Comparison of ENCODE assay signal across 14 cellular contexts in genomic region chr11:44885919-44886318, GRCh38.
DNase-seq lines count a peak whose midpoint lies in the region; ATAC-seq and TF ChIP-seq lines count a peak whose summit lies in the region.
"Had no signal": no experiment of that assay in that cellular context is flagged by ENCODE, and none has a peak within 500 bp of the region (broad histone marks: within the 10 kb centered on the region; RNA-seq: fewer than 3 reads in every experiment).

No MANE protein-coding gene starts in this region.

- H3K27me3 ChIP-seq in transverse colon: no peaks in the 10 kb centered on the region
- H3K27me3 ChIP-seq: BE2C had no signal

- in situ Hi-C loops in transverse colon (cut with MboI; ENCODE audit: low pct_ligation_motif_present in 1 of 4, low pct_unique_long_range_greater_than_20kb in 1 of 4, low sequenced_read_pairs in 3 of 4): loop anchor here in 2 of 4 donors (25.0 kb wide), 2 partner anchors 149 to 574 kb away; partner anchors contain the start of genes ALX4 (in 1 of the 2) and TSPAN18 (in 1 of the 2)

- ATAC-seq in WTC11 (no peak), GM18873 (IDR thresholded peaks at IDR 0.05; ENCODE audit: low FRiP score, unreplicated experiment) (no peak)

- no peaks in the 10 kb centered on the region for H3K9me3 ChIP-seq in transverse colon
- H3K9me3 ChIP-seq: BE2C had no signal

- H3K36me3 ChIP-seq in transverse colon: no peaks in the 10 kb centered on the region
- H3K36me3 ChIP-seq: BE2C had no signal

- H3K4me3 ChIP-seq in transverse colon: no peak overlapping the region

- H3K27me3 Mint-ChIP-seq in WTC11 (ENCODE audit: low read depth): no peaks in the 10 kb centered on the region
- no peaks in the 10 kb centered on the region for H3K27me3 Mint-ChIP-seq in neural crest cell (ENCODE audit: low read depth)
- H3K27me3 Mint-ChIP-seq: CD8-positive, alpha-beta memory T cell had no signal

- TF ChIP-seq EP300 in transverse colon (IDR thresholded peaks at IDR 0.05; ENCODE audit: low read depth): no peak

- H3K4me1 ChIP-seq in transverse colon: peaks cover 0 to 18% (median 11%) of the 10 kb centered on the region in 4 donors

- H3K27ac Mint-ChIP-seq in WTC11 (0 out of 2 replicates have a peak overlapping the region, but pooled peaks have one; percentile 5), neural crest cell (ENCODE audit: unreplicated experiment) (peak overlapping the region; percentile 51)

- intact Hi-C loops in transverse colon (cut with DNase I; ENCODE audit: low total_unique reads): no loop called here

- no peak for DNase-seq in WTC11 (ENCODE audit: low spot score)
- DNase-seq in left kidney (ENCODE audit: low read depth, low spot score): peak; percentile 63
- DNase-seq in neural crest cell (ENCODE audit: low read depth, low spot score): no peak
- DNase-seq in transverse colon: no peak
- no peak for DNase-seq in COLO829 (ENCODE audit: low spot score)
- DNase-seq in anterior cingulate cortex (lab: John Stamatoyannopoulos, UW): no peak
- DNase-seq in AG20443 (ENCODE audit: low spot score): no peak
- DNase-seq: BE2C; CD8-positive, alpha-beta memory T cell; Kasumi-1; NCI-H1417 treated with DMSO at 0.1 percent for 48 hours; NCI-H2029; NCI-H510A had no signal

- peak overlapping the region in 3 of 4 donors; percentile 50 to 68 (median 66) for H3K27ac ChIP-seq in transverse colon

- H3K4me1 Mint-ChIP-seq in WTC11: peaks cover 39% of the 10 kb centered on the region
- peaks cover 71% of the 10 kb centered on the region for H3K4me1 Mint-ChIP-seq in neural crest cell

- H3K4me3 Mint-ChIP-seq in WTC11 (no peak overlapping the region), neural crest cell (peak overlapping the region; percentile 60)
- H3K4me3 Mint-ChIP-seq: CD8-positive, alpha-beta memory T cell had no signal

- H3K36me3 Mint-ChIP-seq in WTC11 (no peaks in the 10 kb centered on the region), neural crest cell (ENCODE audit: low read depth) (no peaks in the 10 kb centered on the region)
- H3K36me3 Mint-ChIP-seq: CD8-positive, alpha-beta memory T cell had no signal

- POLR2A ChIA-PET in WTC11 (lab: Charles Lee): no interaction called here

- WGBS in transverse colon (ENCODE audit: low coverage in 1 of 2), 2 donors: 67% methylated on average over 5 of the region's 5 CpGs; no CpG with 5 or more reads in 1 of the 2 donors

- TF ChIP-seq CTCF in WTC11 (IDR thresholded peaks at IDR 0.05): no peak
- no peak for TF ChIP-seq CTCF in neural crest cell (conservative IDR thresholded peaks at IDR 0.05)
- no peak for TF ChIP-seq CTCF in transverse colon (IDR thresholded peaks at IDR 0.05)

- H3K9me3 Mint-ChIP-seq in WTC11 (no peaks in the 10 kb centered on the region), neural crest cell (no peaks in the 10 kb centered on the region)
- H3K9me3 Mint-ChIP-seq: CD8-positive, alpha-beta memory T cell had no signal

- TF ChIP-seq POLR2A in transverse colon (IDR thresholded peaks at IDR 0.05): no peak

- CTCF ChIA-PET in WTC11 (lab: Charles Lee): interaction anchor here (0.9 to 2.8 kb wide), 8 partner anchors 9 to 264 kb away, joined by 3 to 11 read pairs (median 4); no protein-coding TSS in a partner anchor

TF ChIP-seq in WTC11, 78 proteins besides CTCF, POLR2A, EP300 and RAD21:
- TF ChIP-seq ZNF232 (CRISPR knock-in tag; IDR thresholded peaks at IDR 0.05) (no peak), ETV6 (CRISPR knock-in tag; IDR thresholded peaks at IDR 0.05) (no peak), ATF2 (CRISPR knock-in tag; IDR thresholded peaks at IDR 0.05; ENCODE audit: borderline replicate concordance, low read depth) (no peak), ZNF281 (CRISPR knock-in tag; IDR thresholded peaks at IDR 0.05) (no peak), CBFB (CRISPR knock-in tag; IDR thresholded peaks at IDR 0.05; ENCODE audit: low read depth) (no peak), FOXK1 (CRISPR knock-in tag; IDR thresholded peaks at IDR 0.05) (no peak), PRRX2 (CRISPR knock-in tag; IDR thresholded peaks at IDR 0.05) (no peak), PRDM15 (CRISPR knock-in tag; IDR thresholded peaks at IDR 0.05) (no peak), ZNF425 (CRISPR knock-in tag; conservative IDR thresholded peaks at IDR 0.05) (no peak), RORB (CRISPR knock-in tag; IDR thresholded peaks at IDR 0.05) (no peak), RELA (CRISPR knock-in tag; IDR thresholded peaks at IDR 0.05; ENCODE audit: borderline replicate concordance) (no peak), OVOL2 (CRISPR knock-in tag; IDR thresholded peaks at IDR 0.05; ENCODE audit: borderline replicate concordance) (no peak)
